In genomic region chr1:1004420-1004779, GRCh38 we compare ENCODE assay signal across 19 cellular contexts. TPM values are rescaled to one million over a fixed set of nuclear protein-coding genes. Genes with fewer than 3 reads are reported as not detected.
DNase-seq lines count a peak whose midpoint lies in the region; ATAC-seq and TF ChIP-seq lines count a peak whose summit lies in the region.
"Had no signal": no experiment of that assay in that cellular context is flagged by ENCODE, and none has a peak within 500 bp of the region (broad histone marks: within the 10 kb centered on the region; RNA-seq: fewer than 3 reads in every experiment).

No MANE protein-coding gene starts in this region.

- H3K4me1 Mint-ChIP-seq in activated CD4-positive, alpha-beta T cell treated with anti-CD3 and anti-CD28 coated beads, Interleukin-2, amount 10 ng/mL, durations not matched to agents 7 days and 5 days = peaks cover 31% of the 10 kb centered on the region
- peaks cover 18% of the 10 kb centered on the region for H3K4me1 Mint-ChIP-seq in glutamatergic neuron (ENCODE audit: low read depth, unreplicated experiment)
- peaks cover 13% of the 10 kb centered on the region for H3K4me1 Mint-ChIP-seq in activated T-helper 2 cell treated with anti-CD3 and anti-CD28 coated beads, Interferon-gamma antibody, Interleukin-2, Interleukin-4, amounts not matched to agents 10 μg/mL and 5 μg/mL and 100 μg/mL, durations not matched to agents 14 hours and 24 hours and 36 hours (ENCODE audit: low read depth)

- TF ChIP-seq CTCF in HEK293 (tag by site-specific recombination; IDR thresholded peaks at IDR 0.05) (no peak), glutamatergic neuron (IDR thresholded peaks at IDR 0.05; ENCODE audit: partially characterized antibody, unreplicated experiment) (no peak), psoas muscle (IDR thresholded peaks at IDR 0.05) (no peak)

- CTCF ChIA-PET in activated CD4-positive, alpha-beta T cell treated with anti-CD3 and anti-CD28 coated beads, Interleukin-2, amount 10 ng/mL, durations not matched to agents 7 days and 5 days (lab: Charles Lee) = interaction anchor here (6.5 kb wide), 1 partner anchor 11 kb away, joined by 67 read pairs; the partner anchor contains the start of genes AGRN and ISG15
- CTCF ChIA-PET in HEK293 (lab: Yijun Ruan, JAX) = interaction anchor here (0.6 kb wide), 1 partner anchor 267 kb away, joined by 3 read pairs; no protein-coding TSS in a partner anchor

- H3K36me3 ChIP-seq in HEK293 (ENCODE audit: control insufficient read depth in 2 of 2, insufficient read depth in 1 of 2, low read length in 2 of 2) (peaks cover 3 to 19% of the 10 kb centered on the region in 2 experiments; a peak in 2 of 3 replicates), psoas muscle (ENCODE audit: insufficient read depth in 1 of 2, low read depth in 1 of 2) (no peaks in the 10 kb centered on the region)

- peaks cover 4% of the 10 kb centered on the region for H3K36me3 Mint-ChIP-seq in activated CD4-positive, alpha-beta T cell treated with anti-CD3 and anti-CD28 coated beads, Interleukin-2, amount 10 ng/mL, durations not matched to agents 7 days and 5 days (ENCODE audit: low read depth)
- no peaks in the 10 kb centered on the region for H3K36me3 Mint-ChIP-seq in glutamatergic neuron (ENCODE audit: unreplicated experiment)
- no peaks in the 10 kb centered on the region for H3K36me3 Mint-ChIP-seq in activated T-helper 2 cell treated with anti-CD3 and anti-CD28 coated beads, Interferon-gamma antibody, Interleukin-2, Interleukin-4, amounts not matched to agents 10 μg/mL and 5 μg/mL and 100 μg/mL, durations not matched to agents 14 hours and 24 hours and 36 hours (ENCODE audit: low read depth)
- H3K36me3 Mint-ChIP-seq: activated CD4-positive, alpha-beta memory T cell treated with anti-CD3 and anti-CD28 coated beads for 36 hours had no signal

- H3K4me3 Mint-ChIP-seq in activated CD4-positive, alpha-beta T cell treated with anti-CD3 and anti-CD28 coated beads, Interleukin-2, amount 10 ng/mL, durations not matched to agents 7 days and 5 days = no peak overlapping the region
- peak overlapping the region; percentile 83 for H3K4me3 Mint-ChIP-seq in glutamatergic neuron (ENCODE audit: unreplicated experiment)
- no peak overlapping the region for H3K4me3 Mint-ChIP-seq in activated T-helper 2 cell treated with anti-CD3 and anti-CD28 coated beads, Interferon-gamma antibody, Interleukin-2, Interleukin-4, amounts not matched to agents 10 μg/mL and 5 μg/mL and 100 μg/mL, durations not matched to agents 14 hours and 24 hours and 36 hours (ENCODE audit: low read depth)
- H3K4me3 Mint-ChIP-seq: activated CD4-positive, alpha-beta memory T cell treated with anti-CD3 and anti-CD28 coated beads for 36 hours; activated T-cell treated with anti-CD3 and anti-CD28 coated beads, Interleukin-2, amount 50 U/mL, for 4 hours had no signal

- H3K27me3 Mint-ChIP-seq in activated CD4-positive, alpha-beta T cell treated with anti-CD3 and anti-CD28 coated beads, Interleukin-2, amount 10 ng/mL, durations not matched to agents 7 days and 5 days = peaks cover 41% of the 10 kb centered on the region
- H3K27me3 Mint-ChIP-seq in glutamatergic neuron (ENCODE audit: unreplicated experiment) = peaks cover 15% of the 10 kb centered on the region
- H3K27me3 Mint-ChIP-seq in activated T-helper 2 cell treated with anti-CD3 and anti-CD28 coated beads, Interferon-gamma antibody, Interleukin-2, Interleukin-4, amounts not matched to agents 10 μg/mL and 5 μg/mL and 100 μg/mL, durations not matched to agents 14 hours and 24 hours and 36 hours (ENCODE audit: low read depth) = peaks cover 30% of the 10 kb centered on the region

- intact Hi-C loops in psoas muscle (cut with DNase I) = no loop called here
- intact Hi-C loops in activated T-helper 2 cell treated with anti-CD3 and anti-CD28 coated beads, Interferon-gamma antibody, Interleukin-2, Interleukin-4, amounts not matched to agents 10 μg/mL and 5 μg/mL and 100 μg/mL, durations not matched to agents 14 hours and 24 hours and 36 hours (cut with micrococcal nuclease) = no loop called here

- peak overlapping the region; percentile 74 for H3K27ac Mint-ChIP-seq in activated CD4-positive, alpha-beta T cell treated with anti-CD3 and anti-CD28 coated beads, Interleukin-2, amount 10 ng/mL, durations not matched to agents 7 days and 5 days
- H3K27ac Mint-ChIP-seq in glutamatergic neuron (ENCODE audit: unreplicated experiment) = peak overlapping the region; percentile 82
- H3K27ac Mint-ChIP-seq in activated T-helper 2 cell treated with anti-CD3 and anti-CD28 coated beads, Interferon-gamma antibody, Interleukin-2, Interleukin-4, amounts not matched to agents 10 μg/mL and 5 μg/mL and 100 μg/mL, durations not matched to agents 14 hours and 24 hours and 36 hours = no peak overlapping the region
- H3K27ac Mint-ChIP-seq: activated CD4-positive, alpha-beta memory T cell treated with anti-CD3 and anti-CD28 coated beads for 36 hours had no signal

- H3K27me3 ChIP-seq in psoas muscle (ENCODE audit: insufficient read depth in 3 of 3, low read length in 2 of 3) = peaks cover 0 to 3% (median 0%) of the 10 kb centered on the region in 3 donors

- no peaks in the 10 kb centered on the region for H3K9me3 Mint-ChIP-seq in activated CD4-positive, alpha-beta T cell treated with anti-CD3 and anti-CD28 coated beads, Interleukin-2, amount 10 ng/mL, durations not matched to agents 7 days and 5 days
- H3K9me3 Mint-ChIP-seq in glutamatergic neuron (ENCODE audit: unreplicated experiment) = peaks cover 8% of the 10 kb centered on the region
- H3K9me3 Mint-ChIP-seq in activated T-helper 2 cell treated with anti-CD3 and anti-CD28 coated beads, Interferon-gamma antibody, Interleukin-2, Interleukin-4, amounts not matched to agents 10 μg/mL and 5 μg/mL and 100 μg/mL, durations not matched to agents 14 hours and 24 hours and 36 hours = no peaks in the 10 kb centered on the region
- H3K9me3 Mint-ChIP-seq: activated CD4-positive, alpha-beta memory T cell treated with anti-CD3 and anti-CD28 coated beads for 36 hours; activated T-cell treated with anti-CD3 and anti-CD28 coated beads, Interleukin-2, amount 50 U/mL, for 4 hours; central memory CD8-positive, alpha-beta T cell had no signal

- no peak for ATAC-seq in psoas muscle
- ATAC-seq: activated T-cell treated with anti-CD3 and anti-CD28 coated beads, Interleukin-2, amount 50 U/mL, for 4 hours had no signal

- DNase-seq in activated CD4-positive, alpha-beta T cell treated with anti-CD3 and anti-CD28 coated beads, Interleukin-2, amount 10 ng/mL, durations not matched to agents 7 days and 5 days = no peak
- no peak for DNase-seq in activated CD4-positive, alpha-beta T cell treated with anti-CD3 and anti-CD28 coated beads for 48 hours
- no peak for DNase-seq in glutamatergic neuron
- DNase-seq in psoas muscle = no peak
- DNase-seq in T1000 (lab: John Stamatoyannopoulos, UW) = no peak
- DNase-seq in NCI-H2107 treated with DMSO at 0.1 percent for 48 hours (lab: John Stamatoyannopoulos, UW; ENCODE audit: unreplicated experiment) = no peak
- no peak for DNase-seq in activated T-helper 2 cell treated with anti-CD3 and anti-CD28 coated beads, Interferon-gamma antibody, Interleukin-2, Interleukin-4, amounts not matched to agents 10 μg/mL and 5 μg/mL and 100 μg/mL, durations not matched to agents 14 hours and 24 hours and 36 hours (ENCODE audit: low spot score)
- DNase-seq: activated CD4-positive, alpha-beta memory T cell treated with anti-CD3 and anti-CD28 coated beads for 36 hours; activated T-cell treated with anti-CD3 and anti-CD28 coated beads, Interleukin-2, amount 50 U/mL, for 4 hours; effector CD8-positive, alpha-beta T cell; head of caudate nucleus; mesenchymal stem cell; NCI-H1048; NCI-H2171 had no signal

- H3K4me3 ChIP-seq in HEK293 (ENCODE audit: low read depth, low read length) = no peak overlapping the region
- peak overlapping the region; percentile 37 for H3K4me3 ChIP-seq in psoas muscle
- H3K4me3 ChIP-seq: PC-9, SK-N-MC had no signal

- POLR2A ChIA-PET in activated CD4-positive, alpha-beta T cell treated with anti-CD3 and anti-CD28 coated beads, Interleukin-2, amount 10 ng/mL, durations not matched to agents 7 days and 5 days (lab: Charles Lee) = no interaction called here
- POLR2A ChIA-PET in HEK293 (lab: Yijun Ruan, JAX) = no interaction called here

- H3K4me1 ChIP-seq in HEK293 (ENCODE audit: control insufficient read depth, insufficient read depth, low read length) (no peaks in the 10 kb centered on the region), psoas muscle (peaks cover 11% of the 10 kb centered on the region)

- H3K27ac ChIP-seq in HEK293 (ENCODE audit: extremely low read depth, low read depth, low read length) (no peak overlapping the region), psoas muscle (no peak overlapping the region)
- H3K27ac ChIP-seq: PC-9, SK-N-MC had no signal

- WGBS in psoas muscle, 3 donors = 41 to 52% (median 42%) methylated on average over 7 of the region's 7 CpGs

- no peaks in the 10 kb centered on the region for H3K9me3 ChIP-seq in HEK293 (ENCODE audit: control insufficient read depth, insufficient read depth, low read depth, low read length)
- H3K9me3 ChIP-seq in psoas muscle = no peaks in the 10 kb centered on the region

RNA-seq across cellular contexts. Expression of gene HES4, which starts 4.5 kb away (rescaled TPM):
- under 1 TPM; 0.42 to 0.46 TPM for total RNA-seq in activated CD4-positive, alpha-beta T cell treated with anti-CD3 and anti-CD28 coated beads, Interleukin-2, amount 10 ng/mL, durations not matched to agents 7 days and 5 days
- total RNA-seq in glutamatergic neuron (ENCODE audit: unreplicated experiment) = 218 TPM
- total RNA-seq in psoas muscle = 10 to 100 TPM in 3 of 4 donors, 1 to 10 TPM in 1; 7.2 to 21.8 (median 12.6) TPM
- polyA plus RNA-seq in psoas muscle = 10 to 100 TPM in 1 of 3 donors, 1 to 10 TPM in 2; 2.3 to 20.2 (median 5.4) TPM
- 2.0 and 3.1 TPM in 2 replicates for total RNA-seq in activated T-helper 2 cell treated with anti-CD3 and anti-CD28 coated beads, Interferon-gamma antibody, Interleukin-2, Interleukin-4, amounts not matched to agents 10 μg/mL and 5 μg/mL and 100 μg/mL, durations not matched to agents 14 hours and 24 hours and 36 hours

RNA-seq across cellular contexts. Expression of gene ISG15, which starts 8.9 kb away (rescaled TPM):
- total RNA-seq in activated CD4-positive, alpha-beta T cell treated with anti-CD3 and anti-CD28 coated beads, Interleukin-2, amount 10 ng/mL, durations not matched to agents 7 days and 5 days = 100 to 1,000 TPM; 237 to 332 TPM
- total RNA-seq in glutamatergic neuron (ENCODE audit: unreplicated experiment) = 18.4 TPM
- total RNA-seq in psoas muscle = 10 to 100 TPM in 1 of 4 donors, 1 to 10 TPM in 3; 2.9 to 12.4 (median 8.1) TPM
- 10 to 100 TPM; 13.3 to 22.1 (median 17.1) TPM for polyA plus RNA-seq in psoas muscle
- total RNA-seq in activated T-helper 2 cell treated with anti-CD3 and anti-CD28 coated beads, Interferon-gamma antibody, Interleukin-2, Interleukin-4, amounts not matched to agents 10 μg/mL and 5 μg/mL and 100 μg/mL, durations not matched to agents 14 hours and 24 hours and 36 hours = 31.9 and 33.8 TPM in 2 replicates

RNA-seq across cellular contexts. Expression of gene AGRN, which starts 15.5 kb away (rescaled TPM):
- total RNA-seq in activated CD4-positive, alpha-beta T cell treated with anti-CD3 and anti-CD28 coated beads, Interleukin-2, amount 10 ng/mL, durations not matched to agents 7 days and 5 days = 1 to 10 TPM; 7.4 to 8.3 TPM
- total RNA-seq in glutamatergic neuron (ENCODE audit: unreplicated experiment) (914 TPM), psoas muscle (1 to 10 TPM; 3.4 to 5.4 (median 4.6) TPM)
- polyA plus RNA-seq in psoas muscle = 1 to 10 TPM; 1.3 to 3.0 (median 1.4) TPM
- 27.6 and 29.2 TPM in 2 replicates for total RNA-seq in activated T-helper 2 cell treated with anti-CD3 and anti-CD28 coated beads, Interferon-gamma antibody, Interleukin-2, Interleukin-4, amounts not matched to agents 10 μg/mL and 5 μg/mL and 100 μg/mL, durations not matched to agents 14 hours and 24 hours and 36 hours

RNA-seq across cellular contexts. Expression of gene PERM1, which starts 22.5 kb away (rescaled TPM):
- not detected for total RNA-seq in activated CD4-positive, alpha-beta T cell treated with anti-CD3 and anti-CD28 coated beads, Interleukin-2, amount 10 ng/mL, durations not matched to agents 7 days and 5 days
- total RNA-seq in glutamatergic neuron (ENCODE audit: unreplicated experiment) (0.32 TPM), psoas muscle (100 to 1,000 TPM in 2 of 4 donors, 10 to 100 TPM in 2; 13.9 to 249 (median 109) TPM)
- 100 to 1,000 TPM in 1 of 3 donors, 10 to 100 TPM in 2; 38.1 to 239 (median 58.5) TPM for polyA plus RNA-seq in psoas muscle
- not detected in 2 replicates for total RNA-seq in activated T-helper 2 cell treated with anti-CD3 and anti-CD28 coated beads, Interferon-gamma antibody, Interleukin-2, Interleukin-4, amounts not matched to agents 10 μg/mL and 5 μg/mL and 100 μg/mL, durations not matched to agents 14 hours and 24 hours and 36 hours
- total RNA-seq: activated CD4-positive, alpha-beta memory T cell treated with anti-CD3 and anti-CD28 coated beads for 36 hours; activated T-cell treated with anti-CD3 and anti-CD28 coated beads, Interleukin-2, amount 50 U/mL, for 4 hours had no signal
- polyA plus RNA-seq: AG04450 had no signal

RNA-seq across cellular contexts. Expression of gene PLEKHN1, which starts 38.1 kb away (rescaled TPM):
- 1 to 10 TPM; 3.2 TPM for total RNA-seq in activated CD4-positive, alpha-beta T cell treated with anti-CD3 and anti-CD28 coated beads, Interleukin-2, amount 10 ng/mL, durations not matched to agents 7 days and 5 days
- total RNA-seq in glutamatergic neuron (ENCODE audit: unreplicated experiment) (0.29 TPM), psoas muscle (not detected)
- under 1 TPM in 1 of 3 donors, not detected in 2; 0.03 TPM for polyA plus RNA-seq in psoas muscle
- 3.7 and 4.0 TPM in 2 replicates for total RNA-seq in activated T-helper 2 cell treated with anti-CD3 and anti-CD28 coated beads, Interferon-gamma antibody, Interleukin-2, Interleukin-4, amounts not matched to agents 10 μg/mL and 5 μg/mL and 100 μg/mL, durations not matched to agents 14 hours and 24 hours and 36 hours

Comparison
In these comparisons a context has a peak if more than half of its experiments do, and no peak if none do; other contexts are left out.
1. RNA of gene AGRN, which starts 15.5 kb away (total RNA-seq): 914 TPM in glutamatergic neuron (single experiment); 27.6 to 29.2 TPM in activated T-helper 2 cell treated with anti-CD3 and anti-CD28 coated beads, Interferon-gamma antibody, Interleukin-2, Interleukin-4, amounts not matched to agents 10 μg/mL and 5 μg/mL and 100 μg/mL, durations not matched to agents 14 hours and 24 hours and 36 hours, 7.4 to 8.3 TPM in activated CD4-positive, alpha-beta T cell treated with anti-CD3 and anti-CD28 coated beads, Interleukin-2, amount 10 ng/mL, durations not matched to agents 7 days and 5 days and 3.4 to 5.4 TPM in psoas muscle; every median in the first group is over 10 times any median in the second.